In the genomic region with DNA sequence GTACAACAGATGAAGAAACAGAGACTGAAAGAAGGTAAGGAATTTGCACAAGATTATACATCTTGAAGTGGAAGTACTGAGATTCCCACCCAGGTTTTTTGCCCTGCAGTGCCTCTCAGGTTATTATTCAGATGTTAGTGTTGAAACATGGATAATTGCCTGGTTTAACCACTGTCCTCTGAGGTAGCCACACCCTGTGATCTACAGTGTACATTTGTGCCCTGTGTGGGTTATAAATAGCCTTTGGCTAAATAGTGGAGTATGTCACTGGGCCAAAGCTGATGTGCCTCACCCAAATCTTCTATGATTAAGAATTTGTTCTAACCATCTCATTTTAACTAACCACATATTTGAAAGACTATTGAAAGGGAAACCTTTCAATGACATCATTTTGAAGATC, we compare ENCODE assay signal across 18 cellular contexts. TPM values are rescaled to one million over a fixed set of nuclear protein-coding genes. Genes with fewer than 3 reads are reported as not detected.
DNase-seq lines count a peak whose midpoint lies in the region; ATAC-seq and TF ChIP-seq lines count a peak whose summit lies in the region.
"Had no signal": no experiment of that assay in that cellular context is flagged by ENCODE, and none has a peak within 500 bp of the region (broad histone marks: within the 10 kb centered on the region; RNA-seq: fewer than 3 reads in every experiment).

No MANE protein-coding gene starts in this region.

- H3K27ac Mint-ChIP-seq in endothelial cell (ENCODE audit: unreplicated experiment), result no peak overlapping the region
- H3K27ac Mint-ChIP-seq in CD4-positive, alpha-beta memory T cell, result no peak overlapping the region
- H3K27ac Mint-ChIP-seq: T-cell had no signal

- no peaks in the 10 kb centered on the region for H3K9me3 Mint-ChIP-seq in endothelial cell (ENCODE audit: unreplicated experiment)
- H3K9me3 Mint-ChIP-seq in CD4-positive, alpha-beta memory T cell, result peaks cover 0 to 3% (median 0%) of the 10 kb centered on the region in 8 donors
- H3K9me3 Mint-ChIP-seq: T-cell had no signal

- H3K27ac ChIP-seq in SK-N-SH (ENCODE audit: low read depth in 2 of 2, low read length in 1 of 2) (peak overlapping the region in 1 of 2 experiments; percentile 48; a peak in 1 of 4 replicates), fibroblast of lung (ENCODE audit: insufficient read depth, low read length) (no peak overlapping the region)
- H3K27ac ChIP-seq in CD4-positive, alpha-beta memory T cell (ENCODE audit: low read depth, low read length), result no peak overlapping the region
- H3K27ac ChIP-seq: thoracic aorta had no signal

- POLR2A ChIA-PET in SK-N-SH (lab: Yijun Ruan, JAX), result no interaction called here
- POLR2A ChIA-PET in CD4-positive, alpha-beta memory T cell (lab: Charles Lee; ENCODE audit: partially characterized antibody), result no interaction called here

- peaks cover 35% of the 10 kb centered on the region for H3F3A ChIP-seq in SK-N-SH (replicated peaks; ENCODE audit: insufficient read depth)

- no peak for TF ChIP-seq RAD21 in SK-N-SH (IDR thresholded peaks at IDR 0.05; ENCODE audit: low read length)

- H3K27me3 ChIP-seq in SK-N-SH (ENCODE audit: insufficient read depth) (no peaks in the 10 kb centered on the region), fibroblast of lung (ENCODE audit: control insufficient read depth, insufficient read depth, low read length) (no peaks in the 10 kb centered on the region), skeletal muscle satellite cell (ENCODE audit: control insufficient read depth, insufficient read depth, low read length) (no peaks in the 10 kb centered on the region)
- H3K27me3 ChIP-seq in CD4-positive, alpha-beta memory T cell (ENCODE audit: insufficient read depth, low read length), result no peaks in the 10 kb centered on the region

- H3K4me3 Mint-ChIP-seq in endothelial cell (ENCODE audit: unreplicated experiment), result no peak overlapping the region
- no peak overlapping the region for H3K4me3 Mint-ChIP-seq in CD4-positive, alpha-beta memory T cell
- H3K4me3 Mint-ChIP-seq: T-cell had no signal

- H3K27me3 Mint-ChIP-seq in endothelial cell (ENCODE audit: unreplicated experiment), result no peaks in the 10 kb centered on the region
- H3K27me3 Mint-ChIP-seq in CD4-positive, alpha-beta memory T cell, result peaks cover 5 to 8% of the 10 kb centered on the region in 2 donors

- H3K9ac ChIP-seq in SK-N-SH (no peak overlapping the region), fibroblast of lung (ENCODE audit: insufficient read depth, low read length) (no peak overlapping the region), skeletal muscle satellite cell (ENCODE audit: low read depth, low read length) (peak overlapping the region; percentile 59)

- no peak for TF ChIP-seq EP300 in SK-N-SH (IDR thresholded peaks at IDR 0.05; ENCODE audit: borderline replicate concordance in 1 of 2, low read depth in 1 of 2, low read length in 1 of 2)

- TF ChIP-seq CTCF in SK-N-SH (IDR thresholded peaks at IDR 0.05) (no peak), fibroblast of lung (conservative IDR thresholded peaks at IDR 0.05 in 1 of 2, IDR thresholded peaks at IDR 0.05 in 1 of 2; ENCODE audit: low read depth in 1 of 2, low read length in 2 of 2) (no peak), endothelial cell (IDR thresholded peaks at IDR 0.05; ENCODE audit: unreplicated experiment) (no peak)

- H2AFZ ChIP-seq in SK-N-SH (ENCODE audit: low read depth), result 0 out of 2 replicates have a peak overlapping the region, but pooled peaks have one; percentile 24
- no peak overlapping the region for H2AFZ ChIP-seq in fibroblast of lung (ENCODE audit: low read length)

- DNase-seq in SK-N-SH, result no peak
- peak; percentile 26 for DNase-seq in NCI-H748 treated with DMSO at 0.1 percent for 48 hours (lab: John Stamatoyannopoulos, UW)
- peak; percentile 66 to 73 for DNase-seq in fibroblast of lung (ENCODE audit: low read depth in 2 of 2)
- DNase-seq in endothelial cell (ENCODE audit: low spot score), result no peak
- DNase-seq in CD4-positive, alpha-beta memory T cell, result no peak
- no peak for DNase-seq in SHP77 treated with DMSO at 0.1 percent for 48 hours (lab: John Stamatoyannopoulos, UW)
- DNase-seq: 8988T; activated T-cell treated with anti-CD3 and anti-CD28 coated beads, Interleukin-2, amount 50 U/mL, for 1 hour; amygdala; Caco-2; Karpas-422; NCI-H2107; T-cell had no signal

- H3K36me3 ChIP-seq in SK-N-SH (replicated peaks in 1 of 2; ENCODE audit: control insufficient read depth in 1 of 2, insufficient read depth in 2 of 2, low read length in 1 of 2), result no peaks in the 10 kb centered on the region
- H3K36me3 ChIP-seq in fibroblast of lung (ENCODE audit: control insufficient read depth, insufficient read depth, low read length), result no peaks in the 10 kb centered on the region
- H3K36me3 ChIP-seq in skeletal muscle satellite cell (ENCODE audit: insufficient read depth, low read length), result no peaks in the 10 kb centered on the region
- H3K36me3 ChIP-seq in CD4-positive, alpha-beta memory T cell (ENCODE audit: insufficient read depth, low read length), result no peaks in the 10 kb centered on the region
- H3K36me3 ChIP-seq: thoracic aorta had no signal

- H3K9me3 ChIP-seq in SK-N-SH, result no peaks in the 10 kb centered on the region
- H3K9me3 ChIP-seq in fibroblast of lung (ENCODE audit: control insufficient read depth, insufficient read depth, low read depth, low read length), result no peaks in the 10 kb centered on the region
- H3K9me3 ChIP-seq in skeletal muscle satellite cell (replicated peaks; ENCODE audit: low read length), result no peaks in the 10 kb centered on the region
- no peaks in the 10 kb centered on the region for H3K9me3 ChIP-seq in CD4-positive, alpha-beta memory T cell (ENCODE audit: control insufficient read depth in 1 of 2, low read length in 2 of 2)
- H3K9me3 ChIP-seq: Caco-2, thoracic aorta had no signal

- H3K9me2 ChIP-seq in SK-N-SH, result no peaks in the 10 kb centered on the region

- CTCF ChIA-PET in SK-N-SH (lab: Yijun Ruan, JAX), result interaction anchor here (0.9 kb wide), 1 partner anchor 12 kb away, joined by 4 read pairs; no protein-coding TSS in a partner anchor
- CTCF ChIA-PET in CD4-positive, alpha-beta memory T cell (lab: Charles Lee; ENCODE audit: partially characterized antibody), result interaction anchor here (1.3 kb wide), 1 partner anchor 11 kb away, joined by 3 read pairs; no protein-coding TSS in a partner anchor

- no peak for ATAC-seq in SK-N-SH treated with all-trans-retinoic acid at 6 μM for 48 hours
- ATAC-seq: T-cell had no signal

- H3K4me2 ChIP-seq in SK-N-SH (no peak overlapping the region), fibroblast of lung (ENCODE audit: extremely low read depth, insufficient read depth, low read length) (no peak overlapping the region), skeletal muscle satellite cell (ENCODE audit: low read length) (peak overlapping the region; percentile 27)

- H3K4me1 Mint-ChIP-seq in endothelial cell (ENCODE audit: unreplicated experiment), result no peaks in the 10 kb centered on the region
- no peaks in the 10 kb centered on the region for H3K4me1 Mint-ChIP-seq in CD4-positive, alpha-beta memory T cell
- H3K4me1 Mint-ChIP-seq: T-cell had no signal

- H3K79me2 ChIP-seq in SK-N-SH (ENCODE audit: insufficient read depth) (no peaks in the 10 kb centered on the region), fibroblast of lung (ENCODE audit: control insufficient read depth, insufficient read depth, low read length) (no peaks in the 10 kb centered on the region)

- H3K4me1 ChIP-seq in SK-N-SH (ENCODE audit: control insufficient read depth in 1 of 2, insufficient read depth in 2 of 2, low read depth in 1 of 2, low read length in 1 of 2) (peaks cover 2 to 31% of the 10 kb centered on the region in 2 experiments; a peak in 3 of 4 replicates), fibroblast of lung (ENCODE audit: control insufficient read depth, extremely low read depth, insufficient read depth, low read length) (peaks cover 7% of the 10 kb centered on the region), skeletal muscle satellite cell (ENCODE audit: control insufficient read depth, insufficient read depth, low read length) (peaks cover 56% of the 10 kb centered on the region)
- H3K4me1 ChIP-seq in CD4-positive, alpha-beta memory T cell (ENCODE audit: insufficient read depth, low read length), result no peaks in the 10 kb centered on the region
- H3K4me1 ChIP-seq: Caco-2 had no signal

- no peaks in the 10 kb centered on the region for H3K36me3 Mint-ChIP-seq in endothelial cell (ENCODE audit: low read depth, unreplicated experiment)
- H3K36me3 Mint-ChIP-seq in CD4-positive, alpha-beta memory T cell, result no peaks in the 10 kb centered on the region
- H3K36me3 Mint-ChIP-seq: T-cell had no signal

- H3K4me3 ChIP-seq in SK-N-SH (ENCODE audit: low read depth in 2 of 2, low read length in 1 of 2) (no peak overlapping the region), fibroblast of lung (replicated peaks in 1 of 4; ENCODE audit: control extremely low read depth in 1 of 4, insufficient read depth in 1 of 4, low read depth in 3 of 4, low read length in 4 of 4) (no peak overlapping the region), skeletal muscle satellite cell (ENCODE audit: low read length) (no peak overlapping the region)
- no peak overlapping the region for H3K4me3 ChIP-seq in CD4-positive, alpha-beta memory T cell (ENCODE audit: low read length in 2 of 2)
- H3K4me3 ChIP-seq: thoracic aorta had no signal

- H4K20me1 ChIP-seq in SK-N-SH (ENCODE audit: insufficient read depth) (no peaks in the 10 kb centered on the region), fibroblast of lung (ENCODE audit: control insufficient read depth, extremely low read depth, insufficient read depth, low read length) (no peaks in the 10 kb centered on the region)

- intact Hi-C loops in CD4-positive, alpha-beta memory T cell (cut with micrococcal nuclease), result no loop called here

RNA-seq across cellular contexts. Expression of gene ASB5, which starts 5.4 kb away (rescaled TPM):
- polyA plus RNA-seq in SK-N-SH (2012; rRNA removed) (0.13 and 0.54 TPM in 2 replicates), fibroblast of lung (0.30 and 1.0 TPM in 2 replicates)
- polyA plus RNA-seq in SK-N-SH (2012; cell fraction: cytosol; rRNA removed), result 0.12 and 0.35 TPM in 2 replicates
- polyA plus RNA-seq in SK-N-SH (2012; cell fraction: nucleus; rRNA removed), result 0.34 and 0.51 TPM in 2 replicates
- total RNA-seq in fibroblast of lung (0.51 and 1.8 TPM in 2 replicates), endothelial cell (ENCODE audit: unreplicated experiment) (not detected)
- 0.25 and 0.56 TPM in 2 replicates for polyA plus RNA-seq in fibroblast of lung (2012)
- 2.0 and 3.6 TPM in 2 replicates for polyA minus RNA-seq in fibroblast of lung (ENCODE audit: low replicate concordance)
- total RNA-seq in skeletal muscle satellite cell (2012; rRNA removed), result 12.2 and 29.1 TPM in 2 replicates
- total RNA-seq in CD4-positive, alpha-beta memory T cell, result not detected
- not detected for polyA plus RNA-seq in CD4-positive, alpha-beta memory T cell
- total RNA-seq: Caco-2, dermis microvascular lymphatic vessel endothelial cell, T-cell, thoracic aorta had no signal
- polyA plus RNA-seq: neural cell had no signal

RNA-seq across cellular contexts. Expression of gene SPCS3, which starts 45.3 kb away (rescaled TPM):
- polyA plus RNA-seq in SK-N-SH (2012; rRNA removed) (27.7 and 37.4 TPM in 2 replicates), fibroblast of lung (68.2 and 84.3 TPM in 2 replicates)
- polyA plus RNA-seq in SK-N-SH (2012; cell fraction: cytosol; rRNA removed), result 41.4 and 52.3 TPM in 2 replicates
- 32.3 and 42.6 TPM in 2 replicates for polyA plus RNA-seq in SK-N-SH (2012; cell fraction: nucleus; rRNA removed)
- total RNA-seq in fibroblast of lung (53.4 and 72.3 TPM in 2 replicates), endothelial cell (ENCODE audit: unreplicated experiment) (173 TPM)
- polyA plus RNA-seq in fibroblast of lung (2012), result 78.8 and 93.3 TPM in 2 replicates
- 6.6 and 9.1 TPM in 2 replicates for polyA minus RNA-seq in fibroblast of lung (ENCODE audit: low replicate concordance)
- 123 and 128 TPM in 2 replicates for total RNA-seq in skeletal muscle satellite cell (2012; rRNA removed)
- 100 to 1,000 TPM; 193 to 207 TPM for total RNA-seq in CD4-positive, alpha-beta memory T cell
- polyA plus RNA-seq in CD4-positive, alpha-beta memory T cell, result 10 to 100 TPM; 62.4 to 74.7 TPM

Comparison
In these comparisons a context has a peak if more than half of its experiments do, and no peak if none do; other contexts are left out.
1. DNase-seq: peak in NCI-H748 treated with DMSO at 0.1 percent for 48 hours (single experiment) and fibroblast of lung (2 of 2); none in SK-N-SH (single experiment), endothelial cell (single experiment), CD4-positive, alpha-beta memory T cell (0 of 5) and SHP77 treated with DMSO at 0.1 percent for 48 hours (single experiment).